Comparison of ENCODE assay signal across 14 cellular contexts in the genomic region with DNA sequence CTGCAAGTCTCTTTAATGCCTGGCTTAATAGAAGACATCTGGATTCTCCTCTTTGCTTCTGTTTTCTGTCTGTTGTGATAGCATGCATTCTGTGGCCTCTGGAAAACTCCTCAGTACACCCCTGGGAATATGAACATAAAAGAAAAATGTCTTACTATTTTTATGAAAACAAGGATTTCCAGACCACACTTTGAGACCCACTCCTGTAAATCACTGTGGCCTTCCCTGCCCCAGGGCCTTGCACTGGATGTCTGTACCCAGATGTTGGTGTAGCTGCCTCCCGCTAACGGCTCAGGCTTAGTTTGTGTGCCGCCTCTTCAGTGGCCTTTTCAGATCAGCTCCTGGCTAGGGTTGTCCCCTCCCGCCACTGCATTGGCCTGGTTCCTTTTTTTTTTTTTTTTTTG.
DNase-seq lines count a peak whose midpoint lies in the region; ATAC-seq and TF ChIP-seq lines count a peak whose summit lies in the region.
"Had no signal": no experiment of that assay in that cellular context is flagged by ENCODE, and none has a peak within 500 bp of the region (broad histone marks: within the 10 kb centered on the region; RNA-seq: fewer than 3 reads in every experiment).

No MANE protein-coding gene starts in this region.

- ATAC-seq in stimulated activated naive CD8-positive, alpha-beta T cell treated with anti-CD3 and anti-CD28 coated beads, Interleukin-15, amount 100 ng/mL, for 72 hours: no peak
- ATAC-seq: psoas muscle had no signal

- no peak overlapping the region for H3K27ac Mint-ChIP-seq in stimulated activated naive CD8-positive, alpha-beta T cell treated with anti-CD3 and anti-CD28 coated beads, Interleukin-15, amount 100 ng/mL, for 72 hours

- no peak overlapping the region for H3K4me3 Mint-ChIP-seq in stimulated activated naive CD8-positive, alpha-beta T cell treated with anti-CD3 and anti-CD28 coated beads, Interleukin-15, amount 100 ng/mL, for 72 hours

- no peak overlapping the region for H3K9ac ChIP-seq in muscle layer of colon (ENCODE audit: low read length)

- H3K27me3 ChIP-seq in HL-60 (ENCODE audit: insufficient read depth, poor library complexity, severe bottlenecking) (no peaks in the 10 kb centered on the region), muscle layer of colon (ENCODE audit: control insufficient read depth in 1 of 2, insufficient read depth in 2 of 2, low read length in 2 of 2) (no peaks in the 10 kb centered on the region)
- H3K27me3 ChIP-seq: tibial artery had no signal

- H3K27ac ChIP-seq in HL-60 (replicated peaks) (peak overlapping the region; percentile 20), muscle layer of colon (ENCODE audit: low read depth, low read length) (peak overlapping the region; percentile 40)
- H3K27ac ChIP-seq: psoas muscle had no signal

- H3K4me1 ChIP-seq in muscle layer of colon (ENCODE audit: insufficient read depth, low read length): peaks cover 63% of the 10 kb centered on the region
- H3K4me1 ChIP-seq: HAP-1 had no signal

- H3K4me3 ChIP-seq in HL-60 (replicated peaks; ENCODE audit: insufficient read depth, low read length): no peak overlapping the region
- H3K4me3 ChIP-seq in muscle layer of colon (ENCODE audit: low read depth in 1 of 2, low read length in 2 of 2): no peak overlapping the region
- H3K4me3 ChIP-seq: HAP-1, psoas muscle, tibial artery had no signal

- H3K9me3 Mint-ChIP-seq in stimulated activated naive CD8-positive, alpha-beta T cell treated with anti-CD3 and anti-CD28 coated beads, Interleukin-15, amount 100 ng/mL, for 72 hours: no peaks in the 10 kb centered on the region
- H3K9me3 Mint-ChIP-seq: IgD-negative memory B cell had no signal

- no peak for TF ChIP-seq CTCF in AG09319 (IDR thresholded peaks at IDR 0.05; ENCODE audit: low read depth, low read length)
- no peak for TF ChIP-seq CTCF in HL-60 (IDR thresholded peaks at IDR 0.05; ENCODE audit: insufficient read depth, low read length)

- H3K9me3 ChIP-seq in muscle layer of colon (ENCODE audit: low read length): no peaks in the 10 kb centered on the region
- H3K9me3 ChIP-seq: HAP-1, psoas muscle, tibial artery had no signal

- peaks cover 2% of the 10 kb centered on the region for H3K36me3 ChIP-seq in muscle layer of colon (ENCODE audit: insufficient read depth, low read length)
- H3K36me3 ChIP-seq: HAP-1 had no signal

- DNase-seq in AG09319 (ENCODE audit: extremely low read depth, low read depth) (peak; percentile 48), HL-60 (ENCODE audit: low read depth in 1 of 2, low spot score in 1 of 2) (peak in 1 of 2 experiments; percentile 65), amniotic epithelial cell (ENCODE audit: low read depth) (peak; percentile 43), D341Med (ENCODE audit: low spot score) (no peak), NCI-H524 (lab: John Stamatoyannopoulos, UW) (no peak), SHP77 (lab: John Stamatoyannopoulos, UW) (no peak)
- DNase-seq in stimulated activated naive CD8-positive, alpha-beta T cell treated with anti-CD3 and anti-CD28 coated beads, Interleukin-15, amount 100 ng/mL, for 72 hours: no peak
- DNase-seq: activated naive CD4-positive, alpha-beta T cell treated with anti-CD3 and anti-CD28 coated beads, Interleukin-2, amount 50 U/mL, for 16 hours; hippocampal formation; psoas muscle had no signal

- H3K4me1 Mint-ChIP-seq in stimulated activated naive CD8-positive, alpha-beta T cell treated with anti-CD3 and anti-CD28 coated beads, Interleukin-15, amount 100 ng/mL, for 72 hours: peaks cover 64% of the 10 kb centered on the region

- no peaks in the 10 kb centered on the region for H3K27me3 Mint-ChIP-seq in stimulated activated naive CD8-positive, alpha-beta T cell treated with anti-CD3 and anti-CD28 coated beads, Interleukin-15, amount 100 ng/mL, for 72 hours
- H3K27me3 Mint-ChIP-seq: IgD-negative memory B cell had no signal

Comparison
In these comparisons a context has a peak if more than half of its experiments do, and no peak if none do; other contexts are left out.
1. DNase-seq: peak in AG09319 (single experiment) and amniotic epithelial cell (single experiment); none in D341Med (single experiment), NCI-H524 (0 of 2), SHP77 (0 of 2) and stimulated activated naive CD8-positive, alpha-beta T cell treated with anti-CD3 and anti-CD28 coated beads, Interleukin-15, amount 100 ng/mL, for 72 hours (0 of 2).